14 cellular contexts compared by ENCODE assay signal in genomic region chr9:36992501-36993316, GRCh38. TPM values are rescaled to one million over a fixed set of nuclear protein-coding genes. Genes with fewer than 3 reads are reported as not detected.
"Had no signal": no experiment of that assay in that cellular context is flagged by ENCODE, and none has a peak within 500 bp of the region (broad histone marks: within the 10 kb centered on the region; RNA-seq: fewer than 3 reads in every experiment).

No MANE protein-coding gene starts in this region.

- H3K36me3 ChIP-seq: lower lobe of right lung, neutrophil, tibial nerve had no signal

- H3K9me3 Mint-ChIP-seq: activated T-helper 17 cell treated with anti-CD3 and anti-CD28 coated beads, Interleukin-2, amount 50 U/mL, for 72 hours had no signal

- H3K4me3 Mint-ChIP-seq: activated T-helper 17 cell treated with anti-CD3 and anti-CD28 coated beads, Interleukin-2, amount 50 U/mL, for 72 hours; immature natural killer cell had no signal

- H3K4me1 Mint-ChIP-seq: activated T-helper 17 cell treated with anti-CD3 and anti-CD28 coated beads, Interleukin-2, amount 50 U/mL, for 72 hours had no signal

- ATAC-seq: activated T-helper 17 cell treated with anti-CD3 and anti-CD28 coated beads, Interleukin-2, amount 50 U/mL, for 72 hours; lower lobe of right lung had no signal

- H3K27ac ChIP-seq: coronary artery, lower lobe of right lung, neutrophil, tibial nerve had no signal

- H3K4me1 ChIP-seq: lower lobe of right lung had no signal

- H3K27ac Mint-ChIP-seq: activated T-helper 17 cell treated with anti-CD3 and anti-CD28 coated beads, Interleukin-2, amount 50 U/mL, for 72 hours; immature natural killer cell had no signal

- DNase-seq: activated CD4-positive, alpha-beta T cell treated with anti-CD3 and anti-CD28 coated beads, Interleukin-2, amount 50 U/mL, for 1 hour; activated naive CD4-positive, alpha-beta T cell treated with anti-CD3 and anti-CD28 coated beads, Interleukin-2, amount 50 U/mL, for 16 hours; activated T-cell treated with anti-CD3 and anti-CD28 coated beads for 4 hours; caudate nucleus; effector CD4-positive, alpha-beta T cell; immature natural killer cell; lower lobe of right lung; midbrain had no signal

- H3K4me3 ChIP-seq: coronary artery, lower lobe of right lung, tibial nerve had no signal

RNA-seq across cellular contexts. Expression of gene PAX5, which starts 41.4 kb away (rescaled TPM):
- total RNA-seq: glomerular endothelial cell, skeletal muscle tissue, tibial nerve had no signal
